ENCODE assay signal across 25 cellular contexts in the genomic region with DNA sequence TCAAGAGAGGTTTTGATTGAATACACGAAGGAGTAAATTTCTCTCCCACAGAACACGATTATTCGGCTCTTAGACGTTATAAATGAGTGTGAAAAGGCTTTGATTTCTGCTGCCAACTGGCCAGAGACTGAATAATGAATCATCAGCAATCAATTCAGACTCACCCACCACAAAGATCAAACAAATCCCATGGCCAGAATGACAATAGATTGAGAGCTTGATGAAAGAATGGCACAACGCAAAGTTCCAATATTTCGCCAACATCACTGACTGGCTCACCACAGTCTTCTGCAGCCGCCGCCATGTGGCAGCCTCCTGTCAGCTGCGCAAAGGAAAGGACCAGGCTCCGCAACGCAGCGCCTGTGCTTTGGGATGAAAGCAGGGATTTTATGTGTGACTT.
"Had no signal": no experiment of that assay in that cellular context is flagged by ENCODE, and none has a peak within 500 bp of the region (broad histone marks: within the 10 kb centered on the region; RNA-seq: fewer than 3 reads in every experiment).

No MANE protein-coding gene starts in this region.

- DNase-seq: activated CD4-positive, alpha-beta T cell treated with anti-CD3 and anti-CD28 coated beads for 36 hours; activated CD4-positive, alpha-beta T cell treated with anti-CD3 and anti-CD28 coated beads, Interleukin-2, amount 10 ng/mL, durations not matched to agents 7 days and 5 days; activated CD4-positive, alpha-beta T cell treated with anti-CD3 and anti-CD28 coated beads, Interleukin-2, amount 50 U/mL, for 48 hours; activated CD8-positive, alpha-beta T cell treated with anti-CD3 and anti-CD28 coated beads, Interleukin-2, amount 10 ng/mL, durations not matched to agents 7 days and 5 days; activated gamma-delta T cell; activated naive CD4-positive, alpha-beta T cell treated with Interleukin-2 at 50 U/mL for 16 hours; activated naive CD8-positive, alpha-beta T cell treated with anti-CD3 and anti-CD28 coated beads, Interleukin-2, amount 10 ng/mL, durations not matched to agents 7 days and 5 days; activated T-cell treated with anti-CD3 and anti-CD28 coated beads, Interleukin-2, amount 50 U/mL, for 24 hours; brain microvascular endothelial cell; central memory CD4-positive, alpha-beta T cell; NCI-H1048; NCI-H1436 treated with DMSO at 0.1 percent for 48 hours; NCI-H1694 treated with DMSO at 0.1 percent for 48 hours; NCI-H2029 treated with DMSO at 0.1 percent for 48 hours; NCI-H2107; NCI-H2171; NCI-H510A; NCI-H526; NCI-H748 treated with DMSO at 0.1 percent for 48 hours; NK-92 treated with Interleukin-12 subunit alpha and Interleukin-12 subunit beta, amount 100 ng/mL, for 24 hours; PC-9; SIG-M5 had no signal

- H3K9me3 ChIP-seq: ascending aorta had no signal

- H3K4me2 ChIP-seq: KMS-11, PC-9 had no signal

- H3K4me3 ChIP-seq: ascending aorta, PC-9 had no signal

- H3K9ac ChIP-seq: KMS-11 had no signal

- H3K27ac ChIP-seq: ascending aorta, brain microvascular endothelial cell, KMS-11, PC-9, RWPE1 had no signal

- H3K36me3 ChIP-seq: ascending aorta, brain microvascular endothelial cell had no signal

- H2AFZ ChIP-seq: PC-9 had no signal

- H3K27me3 ChIP-seq: ascending aorta, brain microvascular endothelial cell had no signal

- H3K4me1 ChIP-seq: ascending aorta had no signal
